1 cellular context compared by ENCODE assay signal in the genomic region with DNA sequence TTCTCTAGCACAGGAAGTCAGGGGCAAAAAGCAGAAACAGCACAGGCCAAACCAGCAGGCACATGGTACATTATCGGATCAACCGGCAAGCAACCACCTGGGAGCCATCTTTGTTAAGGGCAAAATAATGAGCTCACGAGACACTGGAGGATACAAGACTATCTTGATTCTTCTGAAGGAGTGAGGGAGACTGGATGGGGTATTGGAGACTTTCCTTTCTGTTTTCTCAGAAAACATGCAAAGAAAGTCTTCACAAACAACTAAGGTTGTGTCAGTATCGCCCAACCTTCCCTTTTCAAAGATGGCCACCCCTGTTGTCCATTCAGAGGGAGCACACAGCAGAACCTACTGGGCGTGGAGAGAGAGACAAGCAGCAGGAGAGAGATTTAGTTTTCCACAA.
A peak's percentile ranks its signal among the peaks of the same experiment; 100 is the strongest.
TF ChIP-seq lines count a peak whose summit lies in the region.

No MANE protein-coding gene starts in this region.

TF ChIP-seq in K562, 482 proteins besides CTCF, POLR2A, EP300 and RAD21 (continued from another document and continues in another):
- TF ChIP-seq, protein P1, sequence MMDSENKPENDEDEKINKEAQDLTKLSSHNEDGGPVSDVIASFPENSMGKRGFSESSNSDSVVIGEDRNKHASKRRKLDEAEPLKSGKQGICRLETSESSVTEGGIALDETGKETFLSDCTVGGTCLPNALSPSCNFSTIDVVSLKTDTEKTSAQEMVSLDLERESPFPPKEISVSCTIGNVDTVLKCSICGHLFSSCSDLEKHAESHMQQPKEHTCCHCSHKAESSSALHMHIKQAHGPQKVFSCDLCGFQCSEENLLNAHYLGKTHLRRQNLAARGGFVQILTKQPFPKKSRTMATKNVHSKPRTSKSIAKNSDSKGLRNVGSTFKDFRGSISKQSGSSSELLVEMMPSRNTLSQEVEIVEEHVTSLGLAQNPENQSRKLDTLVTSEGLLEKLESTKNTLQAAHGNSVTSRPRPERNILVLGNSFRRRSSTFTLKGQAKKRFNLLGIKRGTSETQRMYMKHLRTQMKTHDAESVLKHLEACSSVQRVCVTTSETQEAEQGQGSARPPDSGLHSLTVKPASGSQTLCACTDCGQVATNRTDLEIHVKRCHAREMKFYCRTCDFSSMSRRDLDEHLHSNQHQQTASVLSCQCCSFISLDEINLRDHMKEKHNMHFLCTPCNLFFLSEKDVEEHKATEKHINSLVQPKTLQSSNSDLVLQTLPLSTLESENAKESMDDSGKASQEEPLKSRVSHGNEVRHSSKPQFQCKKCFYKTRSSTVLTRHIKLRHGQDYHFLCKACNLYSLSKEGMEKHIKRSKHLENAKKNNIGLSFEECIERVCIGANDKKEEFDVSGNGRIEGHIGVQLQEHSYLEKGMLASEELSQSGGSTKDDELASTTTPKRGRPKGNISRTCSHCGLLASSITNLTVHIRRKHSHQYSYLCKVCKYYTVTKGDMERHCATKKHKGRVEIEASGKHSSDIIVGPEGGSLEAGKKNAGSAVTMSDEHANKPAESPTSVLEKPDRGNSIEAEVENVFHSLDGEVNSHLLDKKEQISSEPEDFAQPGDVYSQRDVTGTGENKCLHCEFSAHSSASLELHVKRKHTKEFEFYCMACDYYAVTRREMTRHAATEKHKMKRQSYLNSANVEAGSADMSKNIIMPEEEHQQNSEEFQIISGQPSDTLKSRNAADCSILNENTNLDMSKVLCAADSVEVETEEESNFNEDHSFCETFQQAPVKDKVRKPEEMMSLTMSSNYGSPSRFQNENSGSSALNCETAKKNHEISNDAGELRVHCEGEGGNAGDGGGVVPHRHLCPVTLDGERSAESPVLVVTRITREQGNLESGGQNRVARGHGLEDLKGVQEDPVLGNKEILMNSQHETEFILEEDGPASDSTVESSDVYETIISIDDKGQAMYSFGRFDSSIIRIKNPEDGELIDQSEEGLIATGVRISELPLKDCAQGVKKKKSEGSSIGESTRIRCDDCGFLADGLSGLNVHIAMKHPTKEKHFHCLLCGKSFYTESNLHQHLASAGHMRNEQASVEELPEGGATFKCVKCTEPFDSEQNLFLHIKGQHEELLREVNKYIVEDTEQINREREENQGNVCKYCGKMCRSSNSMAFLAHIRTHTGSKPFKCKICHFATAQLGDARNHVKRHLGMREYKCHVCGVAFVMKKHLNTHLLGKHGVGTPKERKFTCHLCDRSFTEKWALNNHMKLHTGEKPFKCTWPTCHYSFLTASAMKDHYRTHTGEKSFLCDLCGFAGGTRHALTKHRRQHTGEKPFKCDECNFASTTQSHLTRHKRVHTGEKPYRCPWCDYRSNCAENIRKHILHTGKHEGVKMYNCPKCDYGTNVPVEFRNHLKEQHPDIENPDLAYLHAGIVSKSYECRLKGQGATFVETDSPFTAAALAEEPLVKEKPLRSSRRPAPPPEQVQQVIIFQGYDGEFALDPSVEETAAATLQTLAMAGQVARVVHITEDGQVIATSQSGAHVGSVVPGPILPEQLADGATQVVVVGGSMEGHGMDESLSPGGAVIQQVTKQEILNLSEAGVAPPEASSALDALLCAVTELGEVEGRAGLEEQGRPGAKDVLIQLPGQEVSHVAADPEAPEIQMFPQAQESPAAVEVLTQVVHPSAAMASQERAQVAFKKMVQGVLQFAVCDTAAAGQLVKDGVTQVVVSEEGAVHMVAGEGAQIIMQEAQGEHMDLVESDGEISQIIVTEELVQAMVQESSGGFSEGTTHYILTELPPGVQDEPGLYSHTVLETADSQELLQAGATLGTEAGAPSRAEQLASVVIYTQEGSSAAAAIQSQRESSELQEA (IDR thresholded peaks at IDR 0.05; ENCODE audit: low read depth), result no peak
- TF ChIP-seq ZNF445 (CRISPR knock-in tag; IDR thresholded peaks at IDR 0.05; ENCODE audit: low read depth) (no peak), ZNF639 (CRISPR knock-in tag; conservative IDR thresholded peaks at IDR 0.05 in 1 of 2, IDR thresholded peaks at IDR 0.05 in 1 of 2) (peak in 1 of 2 experiments; percentile 79; a peak in 2 of 4 replicates), KLF6 (CRISPR knock-in tag; IDR thresholded peaks at IDR 0.05; ENCODE audit: borderline replicate concordance) (no peak), DIDO1 (tag; IDR thresholded peaks at IDR 0.05; ENCODE audit: low read depth) (0 out of 2 replicates have a peak, but pooled peaks have one; percentile 43), ZNF24 (IDR thresholded peaks at IDR 0.05) (no peak), NR2C1 (IDR thresholded peaks at IDR 0.05) (peak; percentile 50; the same call in 1 of the 2 replicates), NR2C1 (tag; IDR thresholded peaks at IDR 0.05) (peak; percentile 65; the same call in 1 of the 2 replicates), ERF (CRISPR knock-in tag; IDR thresholded peaks at IDR 0.05) (no peak), TEAD2 (tag; IDR thresholded peaks at IDR 0.05) (peak; percentile 57; the same call in 1 of the 2 replicates), PTBP1 (IDR thresholded peaks at IDR 0.05; ENCODE audit: low read depth, low read length) (no peak), ZNF780A (CRISPR knock-in tag; IDR thresholded peaks at IDR 0.05) (no peak), KDM1A (IDR thresholded peaks at IDR 0.05) (no peak), YY1 (IDR thresholded peaks at IDR 0.05; ENCODE audit: borderline replicate concordance in 1 of 3, control insufficient read depth in 1 of 3, extremely low read depth in 1 of 3, insufficient read depth in 3 of 3, insufficient read length in 1 of 3, insufficient replicate concordance in 2 of 3, low read depth in 1 of 3, low read length in 2 of 3) (peak; percentile 85 to 97 (median 93)), RERE (CRISPR knock-in tag; IDR thresholded peaks at IDR 0.05; ENCODE audit: borderline replicate concordance) (no peak), DDX20 (tag; IDR thresholded peaks at IDR 0.05; ENCODE audit: low read depth) (peak; percentile 72; the same call in 1 of the 2 replicates), NCOR1 (IDR thresholded peaks at IDR 0.05) (no peak), CBX3 (IDR thresholded peaks at IDR 0.05; ENCODE audit: borderline replicate concordance in 1 of 2, low read length in 2 of 2) (peak in 1 of 2 experiments; percentile 63; a peak in 1 of 3 replicates), KLF10 (CRISPR knock-in tag; IDR thresholded peaks at IDR 0.05) (no peak)
- TF ChIP-seq, protein P2, sequence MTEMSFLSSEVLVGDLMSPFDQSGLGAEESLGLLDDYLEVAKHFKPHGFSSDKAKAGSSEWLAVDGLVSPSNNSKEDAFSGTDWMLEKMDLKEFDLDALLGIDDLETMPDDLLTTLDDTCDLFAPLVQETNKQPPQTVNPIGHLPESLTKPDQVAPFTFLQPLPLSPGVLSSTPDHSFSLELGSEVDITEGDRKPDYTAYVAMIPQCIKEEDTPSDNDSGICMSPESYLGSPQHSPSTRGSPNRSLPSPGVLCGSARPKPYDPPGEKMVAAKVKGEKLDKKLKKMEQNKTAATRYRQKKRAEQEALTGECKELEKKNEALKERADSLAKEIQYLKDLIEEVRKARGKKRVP (CRISPR knock-in tag; IDR thresholded peaks at IDR 0.05), result no peak
- TF ChIP-seq, protein P3, sequence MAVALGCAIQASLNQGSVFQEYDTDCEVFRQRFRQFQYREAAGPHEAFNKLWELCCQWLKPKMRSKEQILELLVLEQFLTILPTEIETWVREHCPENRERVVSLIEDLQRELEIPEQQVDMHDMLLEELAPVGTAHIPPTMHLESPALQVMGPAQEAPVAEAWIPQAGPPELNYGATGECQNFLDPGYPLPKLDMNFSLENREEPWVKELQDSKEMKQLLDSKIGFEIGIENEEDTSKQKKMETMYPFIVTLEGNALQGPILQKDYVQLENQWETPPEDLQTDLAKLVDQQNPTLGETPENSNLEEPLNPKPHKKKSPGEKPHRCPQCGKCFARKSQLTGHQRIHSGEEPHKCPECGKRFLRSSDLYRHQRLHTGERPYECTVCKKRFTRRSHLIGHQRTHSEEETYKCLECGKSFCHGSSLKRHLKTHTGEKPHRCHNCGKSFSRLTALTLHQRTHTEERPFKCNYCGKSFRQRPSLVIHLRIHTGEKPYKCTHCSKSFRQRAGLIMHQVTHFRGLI (CRISPR knock-in tag; IDR thresholded peaks at IDR 0.05), result no peak
- TF ChIP-seq, protein P4, sequence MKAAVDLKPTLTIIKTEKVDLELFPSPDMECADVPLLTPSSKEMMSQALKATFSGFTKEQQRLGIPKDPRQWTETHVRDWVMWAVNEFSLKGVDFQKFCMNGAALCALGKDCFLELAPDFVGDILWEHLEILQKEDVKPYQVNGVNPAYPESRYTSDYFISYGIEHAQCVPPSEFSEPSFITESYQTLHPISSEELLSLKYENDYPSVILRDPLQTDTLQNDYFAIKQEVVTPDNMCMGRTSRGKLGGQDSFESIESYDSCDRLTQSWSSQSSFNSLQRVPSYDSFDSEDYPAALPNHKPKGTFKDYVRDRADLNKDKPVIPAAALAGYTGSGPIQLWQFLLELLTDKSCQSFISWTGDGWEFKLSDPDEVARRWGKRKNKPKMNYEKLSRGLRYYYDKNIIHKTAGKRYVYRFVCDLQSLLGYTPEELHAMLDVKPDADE (conservative IDR thresholded peaks at IDR 0.05; ENCODE audit: control insufficient read depth, low read depth, low read length), result no peak
- TF ChIP-seq, protein P5, sequence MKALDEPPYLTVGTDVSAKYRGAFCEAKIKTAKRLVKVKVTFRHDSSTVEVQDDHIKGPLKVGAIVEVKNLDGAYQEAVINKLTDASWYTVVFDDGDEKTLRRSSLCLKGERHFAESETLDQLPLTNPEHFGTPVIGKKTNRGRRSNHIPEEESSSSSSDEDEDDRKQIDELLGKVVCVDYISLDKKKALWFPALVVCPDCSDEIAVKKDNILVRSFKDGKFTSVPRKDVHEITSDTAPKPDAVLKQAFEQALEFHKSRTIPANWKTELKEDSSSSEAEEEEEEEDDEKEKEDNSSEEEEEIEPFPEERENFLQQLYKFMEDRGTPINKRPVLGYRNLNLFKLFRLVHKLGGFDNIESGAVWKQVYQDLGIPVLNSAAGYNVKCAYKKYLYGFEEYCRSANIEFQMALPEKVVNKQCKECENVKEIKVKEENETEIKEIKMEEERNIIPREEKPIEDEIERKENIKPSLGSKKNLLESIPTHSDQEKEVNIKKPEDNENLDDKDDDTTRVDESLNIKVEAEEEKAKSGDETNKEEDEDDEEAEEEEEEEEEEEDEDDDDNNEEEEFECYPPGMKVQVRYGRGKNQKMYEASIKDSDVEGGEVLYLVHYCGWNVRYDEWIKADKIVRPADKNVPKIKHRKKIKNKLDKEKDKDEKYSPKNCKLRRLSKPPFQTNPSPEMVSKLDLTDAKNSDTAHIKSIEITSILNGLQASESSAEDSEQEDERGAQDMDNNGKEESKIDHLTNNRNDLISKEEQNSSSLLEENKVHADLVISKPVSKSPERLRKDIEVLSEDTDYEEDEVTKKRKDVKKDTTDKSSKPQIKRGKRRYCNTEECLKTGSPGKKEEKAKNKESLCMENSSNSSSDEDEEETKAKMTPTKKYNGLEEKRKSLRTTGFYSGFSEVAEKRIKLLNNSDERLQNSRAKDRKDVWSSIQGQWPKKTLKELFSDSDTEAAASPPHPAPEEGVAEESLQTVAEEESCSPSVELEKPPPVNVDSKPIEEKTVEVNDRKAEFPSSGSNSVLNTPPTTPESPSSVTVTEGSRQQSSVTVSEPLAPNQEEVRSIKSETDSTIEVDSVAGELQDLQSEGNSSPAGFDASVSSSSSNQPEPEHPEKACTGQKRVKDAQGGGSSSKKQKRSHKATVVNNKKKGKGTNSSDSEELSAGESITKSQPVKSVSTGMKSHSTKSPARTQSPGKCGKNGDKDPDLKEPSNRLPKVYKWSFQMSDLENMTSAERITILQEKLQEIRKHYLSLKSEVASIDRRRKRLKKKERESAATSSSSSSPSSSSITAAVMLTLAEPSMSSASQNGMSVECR (CRISPR knock-in tag; IDR thresholded peaks at IDR 0.05), result no peak
